24 cellular contexts compared by ENCODE assay signal in genomic region chr9:8095531-8096223, GRCh38.
DNase-seq lines count a peak whose midpoint lies in the region; ATAC-seq and TF ChIP-seq lines count a peak whose summit lies in the region.
"Had no signal": no experiment of that assay in that cellular context is flagged by ENCODE, and none has a peak within 500 bp of the region (broad histone marks: within the 10 kb centered on the region; RNA-seq: fewer than 3 reads in every experiment).

No MANE protein-coding gene starts in this region.

- TF ChIP-seq CTCF in MCF 10A (IDR thresholded peaks at IDR 0.05; ENCODE audit: unreplicated experiment) = no peak

- no peak overlapping the region for H3K27ac Mint-ChIP-seq in MCF 10A (ENCODE audit: low read depth, unreplicated experiment)
- H3K27ac Mint-ChIP-seq: activated CD4-positive, alpha-beta T cell treated with anti-CD3 and anti-CD28 coated beads for 36 hours; activated naive CD4-positive, alpha-beta T cell treated with anti-CD3 and anti-CD28 coated beads, Interleukin-2, amount 50 U/mL, for 24 hours; CD4-positive, alpha-beta memory T cell; GM23338; mesothelial cell of epicardium; naive thymus-derived CD8-positive, alpha-beta T cell; stimulated activated naive CD8-positive, alpha-beta T cell treated with anti-CD3 and anti-CD28 coated beads, Interleukin-15, Interleukin-2, amounts not matched to agents 100 ng/mL and 50 ng/mL, for 24 hours had no signal

- H3K4me1 Mint-ChIP-seq in MCF 10A (ENCODE audit: insufficient read depth, unreplicated experiment) = no peaks in the 10 kb centered on the region
- H3K4me1 Mint-ChIP-seq: activated CD4-positive, alpha-beta T cell treated with anti-CD3 and anti-CD28 coated beads for 36 hours; activated naive CD4-positive, alpha-beta T cell treated with anti-CD3 and anti-CD28 coated beads, Interleukin-2, amount 50 U/mL, for 24 hours had no signal

- CTCF ChIA-PET in MCF 10A (lab: Yijun Ruan, JAX) = interaction anchor here (0.6 to 0.7 kb wide), 2 partner anchors 121 to 249 kb away, joined by 3 read pairs; no protein-coding TSS in a partner anchor

- ATAC-seq in GM18517 (IDR thresholded peaks at IDR 0.05; ENCODE audit: unreplicated experiment) = no peak
- no peak for ATAC-seq in GM21447 (IDR thresholded peaks at IDR 0.05; ENCODE audit: unreplicated experiment)
- ATAC-seq: activated CD4-positive, alpha-beta T cell treated with anti-CD3 and anti-CD28 coated beads for 36 hours; GM23338; left cardiac atrium; naive thymus-derived CD8-positive, alpha-beta T cell had no signal

- no peaks in the 10 kb centered on the region for H3K36me3 Mint-ChIP-seq in MCF 10A (ENCODE audit: insufficient read depth, unreplicated experiment)
- H3K36me3 Mint-ChIP-seq: activated naive CD4-positive, alpha-beta T cell treated with anti-CD3 and anti-CD28 coated beads, Interleukin-2, amount 50 U/mL, for 24 hours; CD4-positive, alpha-beta memory T cell; mesothelial cell of epicardium had no signal

- no peaks in the 10 kb centered on the region for H3K27me3 Mint-ChIP-seq in MCF 10A (ENCODE audit: insufficient read depth, unreplicated experiment)
- H3K27me3 Mint-ChIP-seq: activated CD4-positive, alpha-beta T cell treated with anti-CD3 and anti-CD28 coated beads for 36 hours; activated naive CD4-positive, alpha-beta T cell treated with anti-CD3 and anti-CD28 coated beads, Interleukin-2, amount 50 U/mL, for 24 hours; CD4-positive, alpha-beta memory T cell; naive thymus-derived CD8-positive, alpha-beta T cell; stimulated activated naive CD8-positive, alpha-beta T cell treated with anti-CD3 and anti-CD28 coated beads, Interleukin-15, Interleukin-2, amounts not matched to agents 100 ng/mL and 50 ng/mL, for 24 hours had no signal

- intact Hi-C loops in MCF 10A (cut with micrococcal nuclease) = no loop called here

- BruUV-seq in MCF 10A (replicated peaks; lab: Mats Ljungman, UMichigan) = no TSS peak

- peak; percentile 77 for DNase-seq in NCI-H510A treated with DMSO at 0.1 percent for 48 hours (lab: John Stamatoyannopoulos, UW)
- DNase-seq in NCI-H510A (lab: John Stamatoyannopoulos, UW) = no peak
- DNase-seq in NCI-H2029 treated with DMSO at 0.1 percent for 48 hours (lab: John Stamatoyannopoulos, UW) = peak; percentile 69
- DNase-seq in NCI-H748 treated with DMSO at 0.1 percent for 48 hours (lab: John Stamatoyannopoulos, UW) = peak; percentile 99
- no peak for DNase-seq in stimulated activated CD4-positive, alpha-beta T cell treated with anti-CD3 and anti-CD28 coated beads, Interleukin-4, amount 100 ng/mL, for 4 hours
- DNase-seq in MCF 10A (ENCODE audit: unreplicated experiment) = no peak
- DNase-seq: 8988T; activated CD4-positive, alpha-beta T cell treated with anti-CD3 and anti-CD28 coated beads for 36 hours; anterior cingulate cortex; CD4-positive, alpha-beta memory T cell; central memory CD4-positive, alpha-beta T cell; dorsolateral prefrontal cortex; head of caudate nucleus; left cardiac atrium; naive thymus-derived CD8-positive, alpha-beta T cell; NCI-H2171 treated with DMSO at 0.1 percent for 48 hours; spleen; thyroid gland had no signal

- peaks cover 24% of the 10 kb centered on the region for H3K9me3 Mint-ChIP-seq in MCF 10A (ENCODE audit: unreplicated experiment)
- H3K9me3 Mint-ChIP-seq: activated naive CD4-positive, alpha-beta T cell treated with anti-CD3 and anti-CD28 coated beads, Interleukin-2, amount 50 U/mL, for 24 hours; GM23338 had no signal

- no peak overlapping the region for H3K4me3 Mint-ChIP-seq in MCF 10A (ENCODE audit: unreplicated experiment)
- H3K4me3 Mint-ChIP-seq: activated CD4-positive, alpha-beta T cell treated with anti-CD3 and anti-CD28 coated beads for 36 hours; activated naive CD4-positive, alpha-beta T cell treated with anti-CD3 and anti-CD28 coated beads, Interleukin-2, amount 50 U/mL, for 24 hours; CD4-positive, alpha-beta memory T cell; GM23338; mesothelial cell of epicardium; naive thymus-derived CD8-positive, alpha-beta T cell; stimulated activated naive CD8-positive, alpha-beta T cell treated with anti-CD3 and anti-CD28 coated beads, Interleukin-15, Interleukin-2, amounts not matched to agents 100 ng/mL and 50 ng/mL, for 24 hours had no signal

- POLR2A ChIA-PET in MCF 10A (lab: Yijun Ruan, JAX) = no interaction called here

Comparison
In these comparisons a context has a peak if more than half of its experiments do, and no peak if none do; other contexts are left out.
1. DNase-seq: peak in NCI-H510A treated with DMSO at 0.1 percent for 48 hours (single experiment), NCI-H2029 treated with DMSO at 0.1 percent for 48 hours (single experiment) and NCI-H748 treated with DMSO at 0.1 percent for 48 hours (single experiment); none in NCI-H510A (single experiment), stimulated activated CD4-positive, alpha-beta T cell treated with anti-CD3 and anti-CD28 coated beads, Interleukin-4, amount 100 ng/mL, for 4 hours (0 of 2) and MCF 10A (single experiment).